Comparison of ENCODE assay signal across 16 cellular contexts in genomic region chr20:41309817-41310216, GRCh38. TPM values are rescaled to one million over a fixed set of nuclear protein-coding genes. Genes with fewer than 3 reads are reported as not detected.
A peak's percentile ranks its signal among the peaks of the same experiment; 100 is the strongest.
DNase-seq lines count a peak whose midpoint lies in the region; ATAC-seq and TF ChIP-seq lines count a peak whose summit lies in the region.
"Had no signal": no experiment of that assay in that cellular context is flagged by ENCODE, and none has a peak within 500 bp of the region (broad histone marks: within the 10 kb centered on the region; RNA-seq: fewer than 3 reads in every experiment).

No MANE protein-coding gene starts in this region.

- in situ Hi-C loops in mammary epithelial cell (cut with MboI; ENCODE audit: low sequenced_read_pairs in 2 of 2): no loop called here

- dilution Hi-C loops in mammary epithelial cell (cut with HindIII; ENCODE audit: low sequenced_read_pairs): no loop called here

- H3K23ac ChIP-seq in trophoblast cell (ENCODE audit: low read length): no peak overlapping the region

- H3K27ac ChIP-seq in mammary epithelial cell (ENCODE audit: insufficient read depth, low read depth, low read length): peak overlapping the region; percentile 73
- peak overlapping the region in 2 of 3 donors; percentile 16 to 54 for H3K27ac ChIP-seq in right lobe of liver
- no peak overlapping the region for H3K27ac ChIP-seq in trophoblast cell (ENCODE audit: low read depth, low read length)

- H2AFZ ChIP-seq in mammary epithelial cell (ENCODE audit: low read depth, low read length) (no peak overlapping the region), trophoblast cell (ENCODE audit: insufficient read depth, low read length, poor library complexity) (no peak overlapping the region)

- H3K4me2 ChIP-seq in mammary epithelial cell (ENCODE audit: insufficient read depth, low read depth, low read length) (peak overlapping the region; percentile 5), trophoblast cell (ENCODE audit: low read length) (no peak overlapping the region)

- H2BK120ac ChIP-seq in trophoblast cell (ENCODE audit: insufficient read depth, low read length, poor library complexity): no peak overlapping the region

- H3K4ac ChIP-seq in trophoblast cell (ENCODE audit: low read depth, low read length): no peak overlapping the region

- TF ChIP-seq POLR2A in right lobe of liver (IDR thresholded peaks at IDR 0.05): no peak

- ATAC-seq in right lobe of liver: peak in 1 of 4 donors; percentile 24
- no peak for ATAC-seq in HG02870 (IDR thresholded peaks at IDR 0.05; ENCODE audit: unreplicated experiment)
- ATAC-seq in HG02610 (IDR thresholded peaks at IDR 0.05; ENCODE audit: unreplicated experiment): no peak
- ATAC-seq: mucosa of descending colon had no signal

- CTCF ChIA-PET in mammary epithelial cell (lab: Charles Lee; ENCODE audit: low non-redundant PET): no interaction called here

- BruUV-seq in mammary epithelial cell (replicated peaks; lab: Mats Ljungman, UMichigan): no TSS peak

- no peak overlapping the region for H3K14ac ChIP-seq in trophoblast cell (ENCODE audit: low read length)

- H3K9ac ChIP-seq in mammary epithelial cell (ENCODE audit: insufficient read depth, low read length) (no peak overlapping the region), trophoblast cell (ENCODE audit: low read length) (no peak overlapping the region)

- H3K36me3 ChIP-seq in MG63: peaks cover 17% of the 10 kb centered on the region
- H3K36me3 ChIP-seq in mammary epithelial cell (ENCODE audit: insufficient read depth, low read length): no peaks in the 10 kb centered on the region
- H3K36me3 ChIP-seq in right lobe of liver: no peaks in the 10 kb centered on the region
- H3K36me3 ChIP-seq in trophoblast cell (ENCODE audit: control insufficient read depth in 1 of 2, insufficient read depth in 2 of 2, low read length in 2 of 2): no peaks in the 10 kb centered on the region

- no peaks in the 10 kb centered on the region for H3K27me3 ChIP-seq in MG63
- H3K27me3 ChIP-seq in mammary epithelial cell (ENCODE audit: insufficient read depth, low read length): no peaks in the 10 kb centered on the region
- H3K27me3 ChIP-seq in right lobe of liver: no peaks in the 10 kb centered on the region
- H3K27me3 ChIP-seq in trophoblast cell (ENCODE audit: insufficient read depth, low read length): no peaks in the 10 kb centered on the region

- no peaks in the 10 kb centered on the region for H4K20me1 ChIP-seq in mammary epithelial cell (ENCODE audit: insufficient read depth, low read length)

- no peak overlapping the region for H4K91ac ChIP-seq in trophoblast cell (ENCODE audit: low read depth, low read length)

- H3K9me3 ChIP-seq in MG63: 0 out of 2 replicates have a peak, but pooled peaks cover 2% of the 10 kb centered on the region
- no peaks in the 10 kb centered on the region for H3K9me3 ChIP-seq in mammary epithelial cell (replicated peaks; ENCODE audit: insufficient read depth, low read length)
- H3K9me3 ChIP-seq in right lobe of liver: no peaks in the 10 kb centered on the region
- H3K9me3 ChIP-seq in trophoblast cell (ENCODE audit: insufficient read depth, low read depth, low read length): no peaks in the 10 kb centered on the region
- H3K9me3 ChIP-seq: mucosa of descending colon had no signal

- no peak overlapping the region for H2BK5ac ChIP-seq in trophoblast cell (ENCODE audit: low read depth, low read length, poor library complexity)

- TF ChIP-seq CTCF in mammary epithelial cell (conservative IDR thresholded peaks at IDR 0.05 in 1 of 2, IDR thresholded peaks at IDR 0.05 in 1 of 2; ENCODE audit: extremely low read depth in 1 of 2, insufficient read depth in 1 of 2, low read depth in 1 of 2, low read length in 2 of 2): no peak
- TF ChIP-seq CTCF in right lobe of liver (IDR thresholded peaks at IDR 0.05): no peak

- peaks cover 33% of the 10 kb centered on the region for H3K4me1 ChIP-seq in mammary epithelial cell (ENCODE audit: insufficient read depth, low read length)
- peaks cover 0 to 33% (median 12%) of the 10 kb centered on the region in 4 donors for H3K4me1 ChIP-seq in right lobe of liver
- peaks cover 0 to 2% of the 10 kb centered on the region in 2 experiments for H3K4me1 ChIP-seq in trophoblast cell (ENCODE audit: control insufficient read depth in 1 of 2, insufficient read depth in 2 of 2, low read length in 2 of 2)

- H3K79me2 ChIP-seq in mammary epithelial cell (ENCODE audit: insufficient read depth, low read length): peaks cover 80% of the 10 kb centered on the region
- no peaks in the 10 kb centered on the region for H3K79me2 ChIP-seq in trophoblast cell (ENCODE audit: control insufficient read depth, insufficient read depth, low read length, poor library complexity)

- H4K12ac ChIP-seq in trophoblast cell (ENCODE audit: low read depth, low read length): no peak overlapping the region

- DNase-seq in AG20443 (ENCODE audit: low spot score) (peak; percentile 59), MG63 (peak; percentile 65), mammary epithelial cell (peak; percentile 90), right lobe of liver (no peak), trophoblast cell (no peak), NCI-H1436 (lab: John Stamatoyannopoulos, UW) (no peak)
- DNase-seq: activated CD4-positive, CD25-positive, alpha-beta regulatory T cell treated with anti-CD3 and anti-CD28 coated beads, Interleukin-2, amount 50 U/mL, for 72 hours; C1 segment of cervical spinal cord; dermis blood vessel endothelial cell; hippocampal formation; mucosa of descending colon; NCI-H446; SHP77 treated with DMSO at 0.1 percent for 48 hours had no signal

- H2BK12ac ChIP-seq in trophoblast cell (ENCODE audit: low read length): no peak overlapping the region

- H2AK5ac ChIP-seq in trophoblast cell (ENCODE audit: low read length): no peak overlapping the region

- no peak overlapping the region for H3K4me3 ChIP-seq in MG63
- H3K4me3 ChIP-seq in mammary epithelial cell (replicated peaks in 1 of 3; ENCODE audit: insufficient read depth in 1 of 3, low read depth in 2 of 3, low read length in 3 of 3): no peak overlapping the region
- H3K4me3 ChIP-seq in right lobe of liver: no peak overlapping the region
- H3K4me3 ChIP-seq in trophoblast cell (ENCODE audit: low read depth, low read length): no peak overlapping the region
- H3K4me3 ChIP-seq: mucosa of descending colon had no signal

- H3K79me1 ChIP-seq in trophoblast cell (ENCODE audit: low read length): no peaks in the 10 kb centered on the region

- H3K18ac ChIP-seq in trophoblast cell (ENCODE audit: low read length): no peak overlapping the region

- no peak overlapping the region for H4K8ac ChIP-seq in trophoblast cell (ENCODE audit: low read depth, low read length)

- intact Hi-C loops in mammary epithelial cell (cut with micrococcal nuclease) (no loop called here), right lobe of liver (cut with DNase I) (no loop called here)

- 7% methylated on average over 2 of the region's 2 CpGs for WGBS in mammary epithelial cell (ENCODE audit: low coverage, missing lambda C conversion rate)
- 32% methylated on average over 2 of the region's 2 CpGs for WGBS in right lobe of liver (ENCODE audit: insufficient coverage, low coverage, low lambda C conversion rate, missing lambda C conversion rate)
- 100% methylated on average over 1 of the region's 2 CpGs for WGBS in trophoblast cell (ENCODE audit: extremely low coverage, insufficient coverage, insufficient read length)

RNA-seq across cellular contexts. Expression of gene ZHX3, which starts 7.7 kb away (rescaled TPM):
- total RNA-seq in MG63 (2014; rRNA removed; shearing (Covaris generic); ENCODE audit: low replicate concordance): 4.9 and 5.3 TPM in 2 replicates
- total RNA-seq in mammary epithelial cell (10 to 100 TPM; 27.0 to 39.7 TPM), right lobe of liver (10 to 100 TPM; 17.6 to 47.4 (median 26.2) TPM)
- 15.3 TPM for polyA plus RNA-seq in mammary epithelial cell
- 49.7 TPM for polyA minus RNA-seq in mammary epithelial cell
- 5.3 and 6.3 TPM in 2 replicates for polyA plus RNA-seq in trophoblast cell (2013)

RNA-seq across cellular contexts. Expression of gene LPIN3, which starts 30.8 kb away (rescaled TPM):
- total RNA-seq in MG63 (2014; rRNA removed; shearing (Covaris generic); ENCODE audit: low replicate concordance): 3.6 and 8.6 TPM in 2 replicates
- total RNA-seq in mammary epithelial cell (10 to 100 TPM; 16.0 to 20.8 TPM), right lobe of liver (10 to 100 TPM in 5 of 6 experiments, 1 to 10 TPM in 1; 8.4 to 44.7 (median 23.4) TPM)
- polyA plus RNA-seq in mammary epithelial cell: 16.2 TPM
- polyA minus RNA-seq in mammary epithelial cell: 16.2 TPM
- polyA plus RNA-seq in trophoblast cell (2013): 6.5 TPM in 2 replicates

RNA-seq across cellular contexts. Expression of gene EMILIN3, which starts 56.8 kb away (rescaled TPM):
- total RNA-seq in MG63 (2014; rRNA removed; shearing (Covaris generic); ENCODE audit: low replicate concordance): 0.76 TPM in 1 of 2 replicates, not detected in the other
- total RNA-seq in mammary epithelial cell (not detected), right lobe of liver (under 1 TPM in 3 of 6 experiments, not detected in 3; 0.07 to 0.09 (median 0.07) TPM)
- polyA plus RNA-seq in mammary epithelial cell: 0.02 TPM
- not detected for polyA minus RNA-seq in mammary epithelial cell
- polyA plus RNA-seq in trophoblast cell (2013): 0.34 and 0.37 TPM in 2 replicates
- total RNA-seq: activated T-helper 2 cell treated with anti-CD3 and anti-CD28 coated beads, Interferon-gamma antibody, Interleukin-2, Interleukin-4, amounts not matched to agents 10 μg/mL and 5 μg/mL and 100 μg/mL, durations not matched to agents 14 hours and 24 hours and 36 hours had no signal

Comparison
In these comparisons a context has a peak if more than half of its experiments do, and no peak if none do; other contexts are left out.
1. DNase-seq: peak in AG20443 (single experiment), MG63 (single experiment) and mammary epithelial cell (single experiment); none in right lobe of liver (0 of 3), trophoblast cell (0 of 2) and NCI-H1436 (single experiment).